22 cellular contexts compared by ENCODE assay signal in genomic region chr2:180991361-180991760, GRCh38. TPM values are rescaled to one million over a fixed set of nuclear protein-coding genes. Genes with fewer than 3 reads are reported as not detected.
A peak's percentile ranks its signal among the peaks of the same experiment; 100 is the strongest.
DNase-seq lines count a peak whose midpoint lies in the region; ATAC-seq and TF ChIP-seq lines count a peak whose summit lies in the region.
"Had no signal": no experiment of that assay in that cellular context is flagged by ENCODE, and none has a peak within 500 bp of the region (broad histone marks: within the 10 kb centered on the region; RNA-seq: fewer than 3 reads in every experiment).

No MANE protein-coding gene starts in this region.

- H3K9me3 Mint-ChIP-seq in MCF 10A (ENCODE audit: unreplicated experiment) = no peaks in the 10 kb centered on the region
- H3K9me3 Mint-ChIP-seq: activated naive CD4-positive, alpha-beta T cell treated with anti-CD3 and anti-CD28 coated beads, Interleukin-2, amount 50 U/mL, for 24 hours; CD4-positive, alpha-beta T cell had no signal

- H3K27me3 Mint-ChIP-seq in MCF 10A (ENCODE audit: insufficient read depth, unreplicated experiment) = no peaks in the 10 kb centered on the region
- H3K27me3 Mint-ChIP-seq: activated naive CD4-positive, alpha-beta T cell treated with anti-CD3 and anti-CD28 coated beads, Interleukin-2, amount 50 U/mL, for 24 hours; CD4-positive, alpha-beta T cell had no signal

- no peaks in the 10 kb centered on the region for H3K4me1 ChIP-seq in mammary epithelial cell (ENCODE audit: insufficient read depth, low read length)
- peaks cover 4% of the 10 kb centered on the region for H3K4me1 ChIP-seq in parathyroid adenoma

- WGBS in mammary epithelial cell (ENCODE audit: low coverage, missing lambda C conversion rate) = 95% methylated on average over 3 of the region's 3 CpGs

- H3K27ac Mint-ChIP-seq in MCF 10A (ENCODE audit: low read depth, unreplicated experiment) = peak overlapping the region; percentile 23
- H3K27ac Mint-ChIP-seq: activated naive CD4-positive, alpha-beta T cell treated with anti-CD3 and anti-CD28 coated beads, Interleukin-2, amount 50 U/mL, for 24 hours; CD4-positive, alpha-beta T cell had no signal

- H3K79me2 ChIP-seq in mammary epithelial cell (ENCODE audit: insufficient read depth, low read length) (peaks cover 96% of the 10 kb centered on the region), parathyroid adenoma (peaks cover 56% of the 10 kb centered on the region)

- H3K27me3 ChIP-seq in mammary epithelial cell (ENCODE audit: insufficient read depth, low read length) (no peaks in the 10 kb centered on the region), parathyroid adenoma (ENCODE audit: control insufficient read depth, insufficient read depth, low read length) (no peaks in the 10 kb centered on the region)
- H3K27me3 ChIP-seq: vagina had no signal

- POLR2A ChIA-PET in MCF 10A (lab: Yijun Ruan, JAX) = no interaction called here

- no peak for TF ChIP-seq CTCF in MCF 10A (IDR thresholded peaks at IDR 0.05; ENCODE audit: unreplicated experiment)
- TF ChIP-seq CTCF in mammary epithelial cell (conservative IDR thresholded peaks at IDR 0.05 in 1 of 2, IDR thresholded peaks at IDR 0.05 in 1 of 2; ENCODE audit: extremely low read depth in 1 of 2, insufficient read depth in 1 of 2, low read depth in 1 of 2, low read length in 2 of 2) = peak in 1 of 2 donors; percentile 15
- peak; percentile 3 for TF ChIP-seq CTCF in astrocyte of the spinal cord (IDR thresholded peaks at IDR 0.05; ENCODE audit: low read depth, low read length)
- TF ChIP-seq CTCF in parathyroid adenoma (IDR thresholded peaks at IDR 0.05) = peak; percentile 7

- no peak overlapping the region for H2AFZ ChIP-seq in mammary epithelial cell (ENCODE audit: low read depth, low read length)
- no peak overlapping the region for H2AFZ ChIP-seq in parathyroid adenoma

- H3K9ac ChIP-seq in mammary epithelial cell (ENCODE audit: insufficient read depth, low read length) (no peak overlapping the region), parathyroid adenoma (no peak overlapping the region)

- DNase-seq in MCF 10A (ENCODE audit: unreplicated experiment) (no peak), mammary epithelial cell (no peak), astrocyte of the spinal cord (ENCODE audit: low read depth, low spot score) (no peak), 8988T (no peak), EL (no peak)
- DNase-seq in activated CD8-positive, alpha-beta memory T cell treated with anti-CD3 and anti-CD28 coated beads, Interleukin-2, amount 50 U/mL, for 48 hours = no peak
- DNase-seq: ACHN; activated CD4-positive, alpha-beta T cell treated with anti-CD3 and anti-CD28 coated beads, Interleukin-2, amount 50 U/mL, for 1 hour; activated T-cell treated with anti-CD3 and anti-CD28 coated beads for 4 hours; CD4-positive, alpha-beta T cell; cortex of kidney; DMS79 treated with DMSO at 0.1 percent for 48 hours; H7; Karpas-422; left ventricle myocardium superior; NCI-H1930; NCI-H446; stimulated activated CD4-positive, alpha-beta T cell treated with anti-CD3 and anti-CD28 coated beads, Interleukin-2, amount 100 ng/mL, for 48 hours had no signal

- no peaks in the 10 kb centered on the region for H4K20me1 ChIP-seq in mammary epithelial cell (ENCODE audit: insufficient read depth, low read length)

- dilution Hi-C loops in mammary epithelial cell (cut with HindIII; ENCODE audit: low sequenced_read_pairs) = no loop called here

- no peak overlapping the region for H3K4me3 Mint-ChIP-seq in MCF 10A (ENCODE audit: unreplicated experiment)
- H3K4me3 Mint-ChIP-seq: activated naive CD4-positive, alpha-beta T cell treated with anti-CD3 and anti-CD28 coated beads, Interleukin-2, amount 50 U/mL, for 24 hours; CD4-positive, alpha-beta T cell had no signal

- in situ Hi-C loops in mammary epithelial cell (cut with MboI; ENCODE audit: low sequenced_read_pairs in 2 of 2) (no loop called here), astrocyte of the spinal cord (cut with HindIII; ENCODE audit: low sequenced_read_pairs) (no loop called here)

- CTCF ChIA-PET in MCF 10A (lab: Yijun Ruan, JAX) (interaction anchor here (0.6 to 1.8 kb wide), 5 partner anchors 10 to 871 kb away, joined by 3 to 5 read pairs (median 4); no protein-coding TSS in a partner anchor), mammary epithelial cell (lab: Charles Lee; ENCODE audit: low non-redundant PET) (no interaction called here)

- H3K36me3 Mint-ChIP-seq in MCF 10A (ENCODE audit: insufficient read depth, unreplicated experiment) = peaks cover 42% of the 10 kb centered on the region

- BruUV-seq in MCF 10A (replicated peaks; lab: Mats Ljungman, UMichigan) = no TSS peak
- no TSS peak for BruUV-seq in mammary epithelial cell (replicated peaks; lab: Mats Ljungman, UMichigan)

- H3K27ac ChIP-seq in mammary epithelial cell (ENCODE audit: insufficient read depth, low read depth, low read length) = no peak overlapping the region
- no peak overlapping the region for H3K27ac ChIP-seq in parathyroid adenoma
- H3K27ac ChIP-seq: vagina had no signal

- H3K4me2 ChIP-seq in mammary epithelial cell (ENCODE audit: insufficient read depth, low read depth, low read length) = no peak overlapping the region
- no peak overlapping the region for H3K4me2 ChIP-seq in parathyroid adenoma (ENCODE audit: low read length)

- no peak overlapping the region for H3K4me3 ChIP-seq in mammary epithelial cell (replicated peaks in 1 of 3; ENCODE audit: insufficient read depth in 1 of 3, low read depth in 2 of 3, low read length in 3 of 3)
- H3K4me3 ChIP-seq in astrocyte of the spinal cord (ENCODE audit: low read depth, low read length) = no peak overlapping the region
- H3K4me3 ChIP-seq in parathyroid adenoma (ENCODE audit: low read depth, low read length) = no peak overlapping the region
- H3K4me3 ChIP-seq: vagina had no signal

- intact Hi-C loops in MCF 10A (cut with micrococcal nuclease) (no loop called here), mammary epithelial cell (cut with micrococcal nuclease) (no loop called here)

- ATAC-seq in HG02885 (IDR thresholded peaks at IDR 0.05; ENCODE audit: poor library complexity, unreplicated experiment) = peak; percentile 5
- ATAC-seq: left ventricle myocardium superior had no signal

- peaks cover 10% of the 10 kb centered on the region for H3K36me3 ChIP-seq in mammary epithelial cell (ENCODE audit: insufficient read depth, low read length)
- H3K36me3 ChIP-seq in parathyroid adenoma (ENCODE audit: control insufficient read depth, insufficient read depth, low read length) = no peaks in the 10 kb centered on the region
- H3K36me3 ChIP-seq: vagina had no signal

- H3K9me3 ChIP-seq in mammary epithelial cell (replicated peaks; ENCODE audit: insufficient read depth, low read length) (no peaks in the 10 kb centered on the region), parathyroid adenoma (ENCODE audit: control insufficient read depth, low read length) (no peaks in the 10 kb centered on the region)
- H3K9me3 ChIP-seq: vagina had no signal

- H3K4me1 Mint-ChIP-seq in MCF 10A (ENCODE audit: insufficient read depth, unreplicated experiment) = peaks cover 6% of the 10 kb centered on the region

RNA-seq across cellular contexts. Expression of gene UBE2E3, which starts 11.0 kb away (rescaled TPM):
- total RNA-seq in MCF 10A (2022) (69.0 and 69.3 TPM in 2 replicates), mammary epithelial cell (10 to 100 TPM; 65.0 to 86.3 TPM)
- 97.5 TPM for polyA plus RNA-seq in mammary epithelial cell
- 60.2 TPM for polyA minus RNA-seq in mammary epithelial cell
